ENCODE assay signal across 8 cellular contexts in genomic region chr1:120723715-120724402, GRCh38. TPM values are rescaled to one million over a fixed set of nuclear protein-coding genes. Genes with fewer than 3 reads are reported as not detected.
DNase-seq lines count a peak whose midpoint lies in the region; ATAC-seq, FAIRE-seq and TF ChIP-seq lines count a peak whose summit lies in the region.
"Not testable (repeated sequence)": the region's sequence is repeated elsewhere in the genome, so short reads cannot be mapped to it uniquely, and the experiment has no call there.

Gene NBPF26 (plus strand): TSS chr1:120723945.

- not testable (repeated sequence) for FAIRE-seq in keratinocyte (lab: Jason Lieb, UNC)

- not testable (repeated sequence) for H3K36me3 Mint-ChIP-seq in CD4-positive, alpha-beta memory T cell; stimulated activated memory B cell treated with anti-CD40 and anti-IgM and Interleukin-4, amounts not matched to agents 10 μg/mL and 1 μg/mL and 100 μg/mL, for 72 hours

- H4K20me1 ChIP-seq in keratinocyte (ENCODE audit: control insufficient read depth, extremely low read depth, insufficient read depth, low read length) = not testable (repeated sequence)

- not testable (repeated sequence) for H3K9me3 Mint-ChIP-seq in CD4-positive, alpha-beta memory T cell; stimulated activated memory B cell treated with anti-CD40 and anti-IgM and Interleukin-4, amounts not matched to agents 10 μg/mL and 1 μg/mL and 100 μg/mL, for 72 hours

- ATAC-seq in stimulated activated memory B cell treated with anti-CD40 and anti-IgM and Interleukin-4, amounts not matched to agents 10 μg/mL and 1 μg/mL and 100 μg/mL, for 72 hours = peak; percentile 89

- CTCF ChIA-PET in CD4-positive, alpha-beta memory T cell (lab: Charles Lee; ENCODE audit: partially characterized antibody) = not testable (repeated sequence)

- peak within 1 kb of the TSS in 1 of 2 donors; percentile 9 for H3K4me3 ChIP-seq in CD4-positive, alpha-beta memory T cell (ENCODE audit: low read length in 2 of 2)
- H3K4me3 ChIP-seq in SJSA1 = peak within 1 kb of the TSS; percentile 40
- H3K4me3 ChIP-seq in keratinocyte (ENCODE audit: control insufficient read depth in 2 of 3, extremely low read depth in 1 of 3, insufficient read depth in 2 of 3, low read depth in 1 of 3, low read length in 3 of 3) = peak within 1 kb of the TSS in 1 of 3 experiments; percentile 73
- peak within 1 kb of the TSS in 1 of 2 donors; percentile 52 for H3K4me3 ChIP-seq in prostate gland

- H3K27ac Mint-ChIP-seq in CD4-positive, alpha-beta memory T cell = peak within 1 kb of the TSS in 4 of 7 donors; percentile 32 to 65 (median 43)
- not testable (repeated sequence) for H3K27ac Mint-ChIP-seq in stimulated activated memory B cell treated with anti-CD40 and anti-IgM and Interleukin-4, amounts not matched to agents 10 μg/mL and 1 μg/mL and 100 μg/mL, for 72 hours

- intact Hi-C loops in CD4-positive, alpha-beta memory T cell (cut with micrococcal nuclease); prostate gland (cut with DNase I): not testable (repeated sequence)

- not testable (repeated sequence) for H3K9me1 ChIP-seq in keratinocyte (ENCODE audit: control insufficient read depth, extremely low read depth, insufficient read depth, low read length)

- not testable (repeated sequence) for H3K36me3 ChIP-seq in CD4-positive, alpha-beta memory T cell (ENCODE audit: insufficient read depth, low read length); SJSA1; keratinocyte (ENCODE audit: control insufficient read depth in 2 of 2, extremely low read depth in 1 of 2, insufficient read depth in 2 of 2, low read length in 2 of 2); prostate gland

- H3K27ac ChIP-seq in CD4-positive, alpha-beta memory T cell (ENCODE audit: low read depth, low read length) = peak within 1 kb of the TSS; percentile 58
- H3K27ac ChIP-seq in SJSA1; keratinocyte (ENCODE audit: control insufficient read depth, insufficient read depth, low read length): not testable (repeated sequence)
- peak within 1 kb of the TSS in 1 of 2 donors; percentile 73 for H3K27ac ChIP-seq in prostate gland

- dilution Hi-C loops in keratinocyte (cut with MboI; ENCODE audit: extremely low pct_ligation_motif_present, low sequenced_read_pairs) = not testable (repeated sequence)

- H3K4me1 ChIP-seq in CD4-positive, alpha-beta memory T cell (ENCODE audit: insufficient read depth, low read length); SJSA1 (replicated peaks); keratinocyte (ENCODE audit: control insufficient read depth, extremely low read depth, insufficient read depth, low read length); prostate gland (replicated peaks): not testable (repeated sequence)

- not testable (repeated sequence) for H3K79me2 ChIP-seq in keratinocyte (ENCODE audit: control insufficient read depth, insufficient read depth, low read length)

- H3K4me1 Mint-ChIP-seq in CD4-positive, alpha-beta memory T cell; stimulated activated memory B cell treated with anti-CD40 and anti-IgM and Interleukin-4, amounts not matched to agents 10 μg/mL and 1 μg/mL and 100 μg/mL, for 72 hours: not testable (repeated sequence)

- TF ChIP-seq POLR2A in prostate gland (IDR thresholded peaks at IDR 0.05) = peak; percentile 55

- not testable (repeated sequence) for H3K9me3 ChIP-seq in CD4-positive, alpha-beta memory T cell (ENCODE audit: control insufficient read depth in 1 of 2, low read length in 2 of 2); SJSA1 (replicated peaks); keratinocyte (ENCODE audit: control insufficient read depth, low read depth, low read length); prostate gland

- H3K4me3 Mint-ChIP-seq in CD4-positive, alpha-beta memory T cell = peak within 1 kb of the TSS; percentile 44 to 81 (median 68)
- peak within 1 kb of the TSS; percentile 75 for H3K4me3 Mint-ChIP-seq in stimulated activated memory B cell treated with anti-CD40 and anti-IgM and Interleukin-4, amounts not matched to agents 10 μg/mL and 1 μg/mL and 100 μg/mL, for 72 hours

- not testable (repeated sequence) for H2AFZ ChIP-seq in keratinocyte (ENCODE audit: control insufficient read depth, low read length)

- DNase-seq in CD4-positive, alpha-beta memory T cell = peak; percentile 76 to 89 (median 87)
- DNase-seq in HT1080 (ENCODE audit: low read depth) (peak; percentile 79), SJSA1 (ENCODE audit: low read depth in 1 of 2, low spot score in 2 of 2) (peak; percentile 63 to 72), activated T-cell treated with anti-CD3 and anti-CD28 coated beads for 24 hours (ENCODE audit: low read depth) (peak; percentile 55), dedifferentiated amniotic fluid mesenchymal stem cell (ENCODE audit: extremely low spot score) (peak; percentile 43), prostate gland (ENCODE audit: low spot score) (peak; percentile 55)
- not testable (repeated sequence) for DNase-seq in keratinocyte (ENCODE audit: low read depth, low spot score)

- TF ChIP-seq CTCF in keratinocyte (optimal IDR thresholded peaks at IDR 0.05 in 1 of 3, IDR thresholded peaks at IDR 0.05 in 1 of 3, conservative IDR thresholded peaks at IDR 0.05 in 1 of 3; ENCODE audit: extremely low read depth in 1 of 3, insufficient read depth in 2 of 3, low read length in 3 of 3); prostate gland (IDR thresholded peaks at IDR 0.05): not testable (repeated sequence)

- H3K27me3 Mint-ChIP-seq in CD4-positive, alpha-beta memory T cell; stimulated activated memory B cell treated with anti-CD40 and anti-IgM and Interleukin-4, amounts not matched to agents 10 μg/mL and 1 μg/mL and 100 μg/mL, for 72 hours: not testable (repeated sequence)

- POLR2A ChIA-PET in CD4-positive, alpha-beta memory T cell (lab: Charles Lee; ENCODE audit: partially characterized antibody) = not testable (repeated sequence)

- not testable (repeated sequence) for H3K27me3 ChIP-seq in CD4-positive, alpha-beta memory T cell (ENCODE audit: insufficient read depth, low read length); SJSA1 (replicated peaks); keratinocyte (ENCODE audit: control insufficient read depth, extremely low read depth, insufficient read depth, low read length); prostate gland (replicated peaks; ENCODE audit: insufficient read depth)

- WGBS in prostate gland = 0% methylated on average over 3 of the region's 74 CpGs

- not testable (repeated sequence) for H3K4me2 ChIP-seq in keratinocyte (ENCODE audit: control insufficient read depth, extremely low read depth, insufficient read depth, low read depth, low read length)

- H3K9ac ChIP-seq in keratinocyte (ENCODE audit: control insufficient read depth, extremely low read depth, insufficient read depth, low read length) = peak within 1 kb of the TSS; percentile 37

RNA-seq across cellular contexts. Expression of gene NBPF26, which starts in this region (rescaled TPM):
- total RNA-seq in CD4-positive, alpha-beta memory T cell = 10 to 100 TPM; 63.8 to 70.0 TPM
- polyA plus RNA-seq in CD4-positive, alpha-beta memory T cell = 1 to 10 TPM; 4.1 to 9.3 TPM
- 14.3 and 15.5 TPM in 2 replicates for total RNA-seq in HT1080 (2014; rRNA removed; shearing (Covaris generic))
- 10.7 and 11.4 TPM in 2 replicates for polyA plus RNA-seq in HT1080 (2015; cell fraction: cytosol; rRNA removed)
- 23.5 and 23.7 TPM in 2 replicates for polyA plus RNA-seq in HT1080 (2015; cell fraction: nucleus; rRNA removed)
- 11.0 and 14.5 TPM in 2 replicates for total RNA-seq in SJSA1 (2014; rRNA removed; shearing (Covaris generic))
- 6.5 to 7.7 TPM (median 7.6 TPM) in 3 replicates for polyA plus RNA-seq in keratinocyte
- 3.4 TPM for polyA plus RNA-seq in keratinocyte (2011; ENCODE audit: low read depth)
- polyA plus RNA-seq in keratinocyte (2011; cell fraction: cytosol; rRNA removed) = 4.0 and 4.3 TPM in 2 replicates
- 22.1 and 26.6 TPM in 2 replicates for polyA plus RNA-seq in keratinocyte (2011; cell fraction: nucleus; rRNA removed)
- 6.8 and 13.1 TPM in 2 replicates for polyA plus RNA-seq in keratinocyte (2012; ENCODE audit: low replicate concordance)
- 1.2 to 19.3 TPM (median 14.8 TPM) in 3 replicates for polyA minus RNA-seq in keratinocyte
- polyA minus RNA-seq in keratinocyte (2011; cell fraction: cytosol; rRNA and poly(A)+ RNA removed) = 4.0 TPM
- polyA minus RNA-seq in keratinocyte (2011; cell fraction: nucleus; rRNA and poly(A)+ RNA removed) = 20.6 and 45.1 TPM in 2 replicates
- total RNA-seq in prostate gland = 10 to 100 TPM; 10.3 to 23.7 TPM
